In genomic region chr20:33897313-33897912, GRCh38 we compare ENCODE assay signal across 20 cellular contexts.
DNase-seq lines count a peak whose midpoint lies in the region; ATAC-seq and TF ChIP-seq lines count a peak whose summit lies in the region.
"Had no signal": no experiment of that assay in that cellular context is flagged by ENCODE, and none has a peak within 500 bp of the region (broad histone marks: within the 10 kb centered on the region; RNA-seq: fewer than 3 reads in every experiment).

No MANE protein-coding gene starts in this region.

- H3K27me3 Mint-ChIP-seq in endothelial cell (ENCODE audit: unreplicated experiment), result peaks cover 6% of the 10 kb centered on the region

- CTCF ChIA-PET in OCI-LY7 (lab: Charles Lee; ENCODE audit: unreplicated experiment), result interaction anchor here (0.9 to 1.6 kb wide), 3 partner anchors 15 to 34 kb away, joined by 4 to 5 read pairs (median 5); no protein-coding TSS in a partner anchor

- H3K4me2 ChIP-seq in OCI-LY7 (ENCODE audit: low read length), result peak overlapping the region; percentile 34; the same call in 1 of the 2 replicates

- peak overlapping the region; percentile 74; the same call in 1 of the 2 replicates for H2AFZ ChIP-seq in OCI-LY7 (ENCODE audit: low read length)

- H3K9me2 ChIP-seq in OCI-LY7 (ENCODE audit: insufficient read depth, low read length), result no peaks in the 10 kb centered on the region

- no peak for TF ChIP-seq POLR2A in erythroblast (IDR thresholded peaks at IDR 0.05; ENCODE audit: low read length)

- peaks cover 37% of the 10 kb centered on the region for H3K27me3 ChIP-seq in left ventricle myocardium inferior (ENCODE audit: low read depth)
- H3K27me3 ChIP-seq: testis had no signal

- H3K36me3 Mint-ChIP-seq in endothelial cell (ENCODE audit: low read depth, unreplicated experiment), result no peaks in the 10 kb centered on the region
- H3K36me3 Mint-ChIP-seq in activated naive CD4-positive, alpha-beta T cell treated with anti-CD3 and anti-CD28 coated beads, Interleukin-2, amount 50 U/mL, for 72 hours, result no peaks in the 10 kb centered on the region
- H3K36me3 Mint-ChIP-seq: brain, IgD-negative memory B cell, memory B cell had no signal

- POLR2A ChIA-PET in OCI-LY7 (lab: Charles Lee), result interaction anchor here (1.4 to 2.1 kb wide), 2 partner anchors 11 to 16 kb away, joined by 4 to 10 read pairs; no protein-coding TSS in a partner anchor

- no peak for ATAC-seq in left ventricle myocardium superior
- no peak for ATAC-seq in activated naive CD4-positive, alpha-beta T cell treated with anti-CD3 and anti-CD28 coated beads, Interleukin-2, amount 50 U/mL, for 72 hours
- ATAC-seq: gastrocnemius medialis had no signal

- no peaks in the 10 kb centered on the region for H3K79me2 ChIP-seq in OCI-LY7 (ENCODE audit: insufficient read depth, low read depth, low read length)

- no peaks in the 10 kb centered on the region for H4K20me1 ChIP-seq in OCI-LY7 (ENCODE audit: insufficient read depth, low read length)

- H3K27ac ChIP-seq in left ventricle myocardium inferior (replicated peaks), result no peak overlapping the region
- no peak overlapping the region for H3K27ac ChIP-seq in OCI-LY7 (ENCODE audit: low read depth, low read length, poor library complexity, severe bottlenecking)
- H3K27ac ChIP-seq: gastrocnemius medialis, testis had no signal

- H3K9me3 ChIP-seq in left ventricle myocardium inferior (replicated peaks) (no peaks in the 10 kb centered on the region), OCI-LY7 (ENCODE audit: low read length) (no peaks in the 10 kb centered on the region)
- H3K9me3 ChIP-seq: gastrocnemius medialis, testis had no signal

- H3K4me3 ChIP-seq in left ventricle myocardium inferior (no peak overlapping the region), OCI-LY7 (ENCODE audit: low read depth, low read length, poor library complexity, severe bottlenecking) (no peak overlapping the region)
- H3K4me3 ChIP-seq: gastrocnemius medialis, testis had no signal

- H3K9me3 Mint-ChIP-seq in endothelial cell (ENCODE audit: unreplicated experiment), result no peaks in the 10 kb centered on the region
- H3K9me3 Mint-ChIP-seq in activated naive CD4-positive, alpha-beta T cell treated with anti-CD3 and anti-CD28 coated beads, Interleukin-2, amount 50 U/mL, for 72 hours, result no peaks in the 10 kb centered on the region
- H3K9me3 Mint-ChIP-seq: IgD-negative memory B cell, memory B cell had no signal

- no peak overlapping the region for H3K27ac Mint-ChIP-seq in endothelial cell (ENCODE audit: unreplicated experiment)
- H3K27ac Mint-ChIP-seq in activated naive CD4-positive, alpha-beta T cell treated with anti-CD3 and anti-CD28 coated beads, Interleukin-2, amount 50 U/mL, for 72 hours, result no peak overlapping the region
- H3K27ac Mint-ChIP-seq: brain, IgD-negative memory B cell, memory B cell had no signal

- intact Hi-C loops in left ventricle myocardium inferior (cut with micrococcal nuclease), result no loop called here
- intact Hi-C loops in left ventricle myocardium superior (cut with micrococcal nuclease), result no loop called here
- intact Hi-C loops in OCI-LY7 (cut with micrococcal nuclease; ENCODE audit: unreplicated experiment), result no loop called here

- H3K4me1 ChIP-seq in left ventricle myocardium inferior, result peaks cover 7% of the 10 kb centered on the region
- H3K4me1 ChIP-seq in OCI-LY7 (ENCODE audit: insufficient read depth, low read length, poor library complexity, severe bottlenecking), result peaks cover 52% of the 10 kb centered on the region
- H3K4me1 ChIP-seq: gastrocnemius medialis, testis had no signal

- DNase-seq in left ventricle myocardium inferior (no peak), left ventricle myocardium superior (no peak), OCI-LY7 (ENCODE audit: low spot score) (no peak), endothelial cell (ENCODE audit: low spot score) (peak; percentile 24), erythroblast (lab: John Stamatoyannopoulos, UW) (no peak), occipital lobe (lab: John Stamatoyannopoulos, UW) (no peak)
- DNase-seq in stimulated activated CD8-positive, alpha-beta memory T cell treated with anti-CD3 and anti-CD28 coated beads, Interleukin-4, amount 100 ng/mL, for 48 hours, result peak; percentile 31
- no peak for DNase-seq in activated naive CD4-positive, alpha-beta T cell treated with anti-CD3 and anti-CD28 coated beads, Interleukin-2, amount 50 U/mL, for 72 hours (ENCODE audit: low spot score in 2 of 2)
- DNase-seq: activated naive CD4-positive, alpha-beta T cell; effector CD4-positive, alpha-beta T cell; gastrocnemius medialis; NCI-H1436 treated with DMSO at 0.1 percent for 48 hours; NCI-H510A treated with DMSO at 0.1 percent for 48 hours; SHP77 treated with DMSO at 0.1 percent for 48 hours; stimulated activated CD4-positive, alpha-beta T cell treated with anti-CD3 and anti-CD28 coated beads, Interleukin-12 subunit alpha, Interleukin-12 subunit beta, amount 100 ng/mL, for 4 hours; T1000 had no signal

- H3K36me3 ChIP-seq in left ventricle myocardium inferior, result no peaks in the 10 kb centered on the region
- no peaks in the 10 kb centered on the region; the same call in 1 of the 2 replicates for H3K36me3 ChIP-seq in OCI-LY7 (ENCODE audit: insufficient read depth, low read length)
- H3K36me3 ChIP-seq: gastrocnemius medialis had no signal

- TF ChIP-seq CTCF in left ventricle myocardium inferior (IDR thresholded peaks at IDR 0.05; ENCODE audit: borderline replicate concordance) (peak; percentile 14), OCI-LY7 (conservative IDR thresholded peaks at IDR 0.05; ENCODE audit: low read length) (peak; percentile 85), endothelial cell (IDR thresholded peaks at IDR 0.05; ENCODE audit: unreplicated experiment) (peak; percentile 29)

- H3K4me3 Mint-ChIP-seq in endothelial cell (ENCODE audit: unreplicated experiment), result no peak overlapping the region
- H3K4me3 Mint-ChIP-seq: brain, IgD-negative memory B cell, memory B cell had no signal

- H3K4me1 Mint-ChIP-seq in endothelial cell (ENCODE audit: unreplicated experiment), result no peaks in the 10 kb centered on the region
- H3K4me1 Mint-ChIP-seq: IgD-negative memory B cell, memory B cell had no signal

- no TSS peak for BruUV-seq in OCI-LY7 (replicated peaks; lab: Mats Ljungman, UMichigan)

Comparison
In these comparisons a context has a peak if more than half of its experiments do, and no peak if none do; other contexts are left out.
1. DNase-seq: peak in endothelial cell (single experiment) and stimulated activated CD8-positive, alpha-beta memory T cell treated with anti-CD3 and anti-CD28 coated beads, Interleukin-4, amount 100 ng/mL, for 48 hours (single experiment); none in left ventricle myocardium inferior (single experiment), left ventricle myocardium superior (single experiment), OCI-LY7 (single experiment), activated naive CD4-positive, alpha-beta T cell treated with anti-CD3 and anti-CD28 coated beads, Interleukin-2, amount 50 U/mL, for 72 hours (0 of 2), erythroblast (0 of 2) and occipital lobe (single experiment).
2. CTCF ChIP-seq: peak in every context shown above with its lines; median percentile 85 in OCI-LY7; 29 in endothelial cell; 14 in left ventricle myocardium inferior.